Comparison of ENCODE assay signal across 8 cellular contexts in the genomic region with DNA sequence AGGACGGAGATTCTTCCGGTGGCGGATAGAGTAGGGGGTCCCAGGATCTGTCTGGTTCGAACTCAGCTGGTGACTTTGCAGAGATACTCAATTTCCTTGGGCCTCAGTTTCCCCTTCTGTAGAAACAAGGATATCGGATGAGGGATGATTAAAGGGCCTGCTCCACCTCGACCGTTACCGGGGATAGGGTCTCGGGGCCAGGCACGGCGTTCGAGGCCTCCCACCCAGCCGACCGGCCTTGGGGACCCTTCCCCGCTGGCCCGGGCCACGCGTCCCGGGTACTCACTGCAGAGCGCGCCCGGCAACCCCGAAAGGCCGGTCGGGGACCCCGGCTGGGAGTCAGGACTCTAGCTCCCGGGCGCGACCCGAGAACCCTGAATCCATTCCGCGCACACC. TPM values are rescaled to one million over a fixed set of nuclear protein-coding genes. Genes with fewer than 3 reads are reported as not detected.
A peak's percentile ranks its signal among the peaks of the same experiment; 100 is the strongest.
DNase-seq lines count a peak whose midpoint lies in the region; ATAC-seq, FAIRE-seq and TF ChIP-seq lines count a peak whose summit lies in the region.

No MANE protein-coding gene starts in this region.

- DNase-seq in SJCRH30 (no peak), fibroblast of villous mesenchyme (ENCODE audit: low read depth) (no peak), small intestine (no peak), iPS-NIHi7 (ENCODE audit: extremely low spot score) (no peak), SKM-1 (lab: John Stamatoyannopoulos, UW; ENCODE audit: unreplicated experiment) (no peak), HT-29 (ENCODE audit: low spot score) (no peak)

- ATAC-seq in GM19467 (IDR thresholded peaks at IDR 0.05; ENCODE audit: unreplicated experiment) (peak; percentile 16), HG03095 (IDR thresholded peaks at IDR 0.05; ENCODE audit: unreplicated experiment) (no peak)

- TF ChIP-seq CTCF in fibroblast of villous mesenchyme (IDR thresholded peaks at IDR 0.05; ENCODE audit: insufficient read depth, low read depth, low read length), result no peak

- H3K4me3 ChIP-seq in SJCRH30 (peak overlapping the region; percentile 86), fibroblast of villous mesenchyme (ENCODE audit: low read depth, low read length) (peak overlapping the region; percentile 69), small intestine (ENCODE audit: low read depth in 1 of 2, low read length in 2 of 2) (peak overlapping the region; percentile 90 to 98)

- no peaks in the 10 kb centered on the region for H3K27me3 ChIP-seq in SJCRH30
- H3K27me3 ChIP-seq in small intestine (ENCODE audit: control insufficient read depth in 2 of 2, insufficient read depth in 2 of 2, low read length in 2 of 2), result no peaks in the 10 kb centered on the region

- H3K4me1 ChIP-seq in SJCRH30 (peaks cover 17% of the 10 kb centered on the region), small intestine (ENCODE audit: control insufficient read depth in 2 of 2, insufficient read depth in 1 of 2, low read depth in 1 of 2, low read length in 1 of 2) (peaks cover 2 to 11% of the 10 kb centered on the region in 2 donors)

- no peaks in the 10 kb centered on the region for H3K9me3 ChIP-seq in SJCRH30 (replicated peaks)
- no peaks in the 10 kb centered on the region for H3K9me3 ChIP-seq in small intestine (ENCODE audit: control insufficient read depth, low read depth)

- WGBS in small intestine, 3 donors, result 0% methylated on average over 21 to 32 of the region's 32 CpGs

- peak overlapping the region; percentile 100 for H3K27ac ChIP-seq in SJCRH30
- peak overlapping the region; percentile 24 to 98 for H3K27ac ChIP-seq in small intestine (ENCODE audit: low read depth in 1 of 2, low read length in 1 of 2)

- no peak for FAIRE-seq in small intestine (lab: Jason Lieb, UNC)

- H3K36me3 ChIP-seq in SJCRH30 (peaks cover 48% of the 10 kb centered on the region), small intestine (ENCODE audit: control insufficient read depth in 2 of 2, insufficient read depth in 2 of 2, low read length in 2 of 2) (peaks cover 0 to 4% of the 10 kb centered on the region in 2 donors)

RNA-seq across cellular contexts. Expression of a gene that starts 0.3 kb away (rescaled TPM):
- total RNA-seq in SJCRH30 (2014; rRNA removed; shearing (Covaris generic)), result 20.3 and 21.8 TPM in 2 replicates
- 22.9 and 24.5 TPM in 2 replicates for total RNA-seq in fibroblast of villous mesenchyme
- polyA plus RNA-seq in small intestine, result 10 to 100 TPM; 13.6 to 43.1 (median 14.6) TPM
- total RNA-seq in HT-29 (2014; rRNA removed; shearing (Covaris generic)), result 60.8 and 72.4 TPM in 2 replicates

RNA-seq across cellular contexts. Expression of a gene that starts 0.6 kb away (rescaled TPM):
- 275 and 298 TPM in 2 replicates for total RNA-seq in SJCRH30 (2014; rRNA removed; shearing (Covaris generic))
- total RNA-seq in fibroblast of villous mesenchyme, result 159 and 207 TPM in 2 replicates
- 100 to 1,000 TPM; 145 to 191 (median 181) TPM for polyA plus RNA-seq in small intestine
- 372 TPM in 2 replicates for total RNA-seq in HT-29 (2014; rRNA removed; shearing (Covaris generic))

RNA-seq across cellular contexts. Expression of a gene that starts 39.0 kb away (rescaled TPM):
- total RNA-seq in SJCRH30 (2014; rRNA removed; shearing (Covaris generic)), result 5.0 and 6.4 TPM in 2 replicates
- 16.4 and 18.4 TPM in 2 replicates for total RNA-seq in fibroblast of villous mesenchyme
- polyA plus RNA-seq in small intestine, result 10 to 100 TPM; 26.2 to 49.0 (median 31.8) TPM
- total RNA-seq in HT-29 (2014; rRNA removed; shearing (Covaris generic)), result 23.7 and 25.2 TPM in 2 replicates

RNA-seq across cellular contexts. Expression of a gene that starts 48.0 kb away (rescaled TPM):
- 4.1 and 4.3 TPM in 2 replicates for total RNA-seq in SJCRH30 (2014; rRNA removed; shearing (Covaris generic))
- total RNA-seq in fibroblast of villous mesenchyme, result 0.86 TPM in 1 of 2 replicates, not detected in the other
- polyA plus RNA-seq in small intestine, result 1 to 10 TPM; 3.7 to 4.1 (median 4.0) TPM
- total RNA-seq in HT-29 (2014; rRNA removed; shearing (Covaris generic)), result 0.99 and 2.1 TPM in 2 replicates
